ENCODE assay signal across 1 cellular context in the genomic region with DNA sequence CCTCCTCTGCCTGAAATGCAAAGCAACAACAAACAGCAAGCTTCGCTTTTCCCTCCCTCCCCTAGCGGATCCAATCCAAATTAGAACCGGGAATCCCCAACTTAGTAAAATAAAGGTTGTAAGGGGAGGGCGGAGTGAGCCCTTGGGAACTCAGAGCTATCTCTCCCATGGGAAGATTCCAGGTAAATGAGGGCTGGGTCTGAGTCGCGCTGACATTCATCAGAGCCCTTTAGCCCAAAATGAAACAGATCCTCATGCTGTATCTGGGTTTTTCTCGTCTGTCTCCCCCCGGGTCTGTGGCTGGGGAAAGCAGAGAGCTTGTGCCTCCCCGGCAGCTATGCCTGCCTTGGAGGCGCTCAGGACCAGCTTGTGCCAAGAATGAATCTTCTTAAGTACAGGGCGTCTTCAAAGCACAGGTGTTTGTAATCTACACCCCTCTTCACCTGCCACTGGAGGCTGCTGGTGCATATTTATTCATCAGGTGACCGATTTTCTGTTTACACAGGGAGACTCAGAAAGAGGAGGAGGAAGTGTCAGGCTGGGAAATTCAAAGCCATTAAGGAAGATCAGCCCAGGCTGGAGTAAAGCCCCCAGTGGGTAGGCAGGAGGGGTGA.
TF ChIP-seq lines count a peak whose summit lies in the region.

No MANE protein-coding gene starts in this region.

TF ChIP-seq in GM23338, 12 proteins besides CTCF, POLR2A, EP300 and RAD21 (continued from another document):
- TF ChIP-seq, protein P1, sequence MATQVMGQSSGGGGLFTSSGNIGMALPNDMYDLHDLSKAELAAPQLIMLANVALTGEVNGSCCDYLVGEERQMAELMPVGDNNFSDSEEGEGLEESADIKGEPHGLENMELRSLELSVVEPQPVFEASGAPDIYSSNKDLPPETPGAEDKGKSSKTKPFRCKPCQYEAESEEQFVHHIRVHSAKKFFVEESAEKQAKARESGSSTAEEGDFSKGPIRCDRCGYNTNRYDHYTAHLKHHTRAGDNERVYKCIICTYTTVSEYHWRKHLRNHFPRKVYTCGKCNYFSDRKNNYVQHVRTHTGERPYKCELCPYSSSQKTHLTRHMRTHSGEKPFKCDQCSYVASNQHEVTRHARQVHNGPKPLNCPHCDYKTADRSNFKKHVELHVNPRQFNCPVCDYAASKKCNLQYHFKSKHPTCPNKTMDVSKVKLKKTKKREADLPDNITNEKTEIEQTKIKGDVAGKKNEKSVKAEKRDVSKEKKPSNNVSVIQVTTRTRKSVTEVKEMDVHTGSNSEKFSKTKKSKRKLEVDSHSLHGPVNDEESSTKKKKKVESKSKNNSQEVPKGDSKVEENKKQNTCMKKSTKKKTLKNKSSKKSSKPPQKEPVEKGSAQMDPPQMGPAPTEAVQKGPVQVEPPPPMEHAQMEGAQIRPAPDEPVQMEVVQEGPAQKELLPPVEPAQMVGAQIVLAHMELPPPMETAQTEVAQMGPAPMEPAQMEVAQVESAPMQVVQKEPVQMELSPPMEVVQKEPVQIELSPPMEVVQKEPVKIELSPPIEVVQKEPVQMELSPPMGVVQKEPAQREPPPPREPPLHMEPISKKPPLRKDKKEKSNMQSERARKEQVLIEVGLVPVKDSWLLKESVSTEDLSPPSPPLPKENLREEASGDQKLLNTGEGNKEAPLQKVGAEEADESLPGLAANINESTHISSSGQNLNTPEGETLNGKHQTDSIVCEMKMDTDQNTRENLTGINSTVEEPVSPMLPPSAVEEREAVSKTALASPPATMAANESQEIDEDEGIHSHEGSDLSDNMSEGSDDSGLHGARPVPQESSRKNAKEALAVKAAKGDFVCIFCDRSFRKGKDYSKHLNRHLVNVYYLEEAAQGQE (IDR thresholded peaks at IDR 0.05; ENCODE audit: unreplicated experiment): no peak
- TF ChIP-seq EZH2phosphoT487 (IDR thresholded peaks at IDR 0.05; ENCODE audit: unreplicated experiment): no peak
- TF ChIP-seq ZNF114 (CRISPR knock-in tag; IDR thresholded peaks at IDR 0.05): no peak
- no peak for TF ChIP-seq NANOG (IDR thresholded peaks at IDR 0.05; ENCODE audit: borderline replicate concordance)
